ENCODE assay signal across 14 cellular contexts in the genomic region with DNA sequence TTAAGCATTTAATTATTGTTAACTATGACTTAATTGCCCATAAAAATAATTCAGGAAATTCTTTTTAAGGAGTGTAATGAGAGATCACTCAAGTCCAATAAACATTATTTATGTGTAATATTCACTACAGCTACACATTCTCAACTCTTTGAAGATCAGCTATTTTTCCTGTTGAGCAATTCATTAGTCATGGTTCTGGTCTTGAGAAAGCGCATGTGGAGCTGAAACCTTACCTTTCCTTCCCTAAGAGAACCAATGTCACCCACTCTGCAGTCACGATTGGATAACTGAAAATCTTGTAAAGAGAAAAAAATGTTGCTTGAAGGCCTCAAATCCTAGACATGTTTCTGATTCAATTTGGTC.
A peak's percentile ranks its signal among the peaks of the same experiment; 100 is the strongest.
DNase-seq lines count a peak whose midpoint lies in the region; ATAC-seq and TF ChIP-seq lines count a peak whose summit lies in the region.
"Had no signal": no experiment of that assay in that cellular context is flagged by ENCODE, and none has a peak within 500 bp of the region (broad histone marks: within the 10 kb centered on the region; RNA-seq: fewer than 3 reads in every experiment).

No MANE protein-coding gene starts in this region.

- POLR2A ChIA-PET in PC-3 (lab: Charles Lee; ENCODE audit: unreplicated experiment): interaction anchor here (0.5 to 0.7 kb wide), 2 partner anchors 58 to 240 kb away, joined by 3 to 6 read pairs; no protein-coding TSS in a partner anchor

- H3K23me2 ChIP-seq in H9 (ENCODE audit: insufficient read length, low read depth, low read length, poor library complexity, severe bottlenecking): no peaks in the 10 kb centered on the region

- H3K14ac ChIP-seq in H9 (ENCODE audit: insufficient read depth, low read length): no peak overlapping the region

- H4K91ac ChIP-seq in H9 (ENCODE audit: insufficient read length, low read depth, low read length): no peak overlapping the region

- H3K79me1 ChIP-seq in H9 (ENCODE audit: insufficient read depth, low read depth, low read length, poor library complexity, severe bottlenecking): no peaks in the 10 kb centered on the region

- no TSS peak for BruUV-seq in PC-3 (replicated peaks; lab: Mats Ljungman, UMichigan)

- no peak for TF ChIP-seq POLR2A in erythroblast (IDR thresholded peaks at IDR 0.05; ENCODE audit: low read length)

- H3K27me3 Mint-ChIP-seq in H9 (ENCODE audit: low read depth): no peaks in the 10 kb centered on the region
- H3K27me3 Mint-ChIP-seq: activated naive CD8-positive, alpha-beta T cell; naive thymus-derived CD8-positive, alpha-beta T cell had no signal

- no peak overlapping the region for H3K23ac ChIP-seq in H9 (ENCODE audit: insufficient read length, low read depth, low read length)

- no peak overlapping the region for H4K5ac ChIP-seq in H9 (ENCODE audit: insufficient read length, low read depth, low read length)

- H4K8ac ChIP-seq in H9 (replicated peaks; ENCODE audit: insufficient read length, low read depth, low read length): no peak overlapping the region

- H3K4me1 Mint-ChIP-seq in H9: peaks cover 4% of the 10 kb centered on the region in 2 experiments; a peak in 3 of 4 replicates
- H3K4me1 Mint-ChIP-seq: naive thymus-derived CD8-positive, alpha-beta T cell had no signal

- no peak overlapping the region for H2AK5ac ChIP-seq in H9 (ENCODE audit: insufficient read length, low read length)

- H3K27me3 ChIP-seq in PC-3 (ENCODE audit: low read length): no peaks in the 10 kb centered on the region
- no peaks in the 10 kb centered on the region for H3K27me3 ChIP-seq in osteoblast (ENCODE audit: insufficient read depth, low read length)
- no peaks in the 10 kb centered on the region for H3K27me3 ChIP-seq in H9 (ENCODE audit: insufficient read depth, low read length)
- H3K27me3 ChIP-seq: tibial nerve had no signal

- H2BK5ac ChIP-seq in H9 (ENCODE audit: insufficient read length, low read length): no peak overlapping the region

- H3K36me3 Mint-ChIP-seq in H9 (ENCODE audit: insufficient read depth in 1 of 3, low read depth in 3 of 3): 0 out of 7 replicates have a peak, but pooled peaks cover 0 to 5% (median 0%) of the 10 kb centered on the region in 3 experiments
- H3K36me3 Mint-ChIP-seq: activated naive CD8-positive, alpha-beta T cell; naive thymus-derived CD8-positive, alpha-beta T cell had no signal

- DNase-seq in EL: peak; percentile 95
- peak; percentile 90 for DNase-seq in PC-3
- DNase-seq in epithelial cell of prostate (ENCODE audit: low read depth, low spot score): peak; percentile 93
- DNase-seq in osteoblast (ENCODE audit: insufficient read length, low spot score, missing footprints): peak; percentile 93
- DNase-seq in H9: no peak
- DNase-seq in cardiac septum (ENCODE audit: low spot score): no peak
- no peak for DNase-seq in erythroblast (lab: John Stamatoyannopoulos, UW)
- DNase-seq: activated CD4-positive, CD25-positive, alpha-beta regulatory T cell; DND-41; KG1; naive thymus-derived CD8-positive, alpha-beta T cell had no signal

- H3K79me2 ChIP-seq in PC-3 (ENCODE audit: low read length): no peaks in the 10 kb centered on the region
- no peaks in the 10 kb centered on the region for H3K79me2 ChIP-seq in osteoblast (ENCODE audit: insufficient read depth, low read length)
- no peaks in the 10 kb centered on the region for H3K79me2 ChIP-seq in H9 (ENCODE audit: insufficient read depth, low read length)

- H3T11ph ChIP-seq in H9 (ENCODE audit: low read length): no peak overlapping the region

- no CpG with 5 or more reads among the region's 2 CpGs for WGBS in H9 (ENCODE audit: extremely low coverage, insufficient read length, low lambda C conversion rate)

- H2BK12ac ChIP-seq in H9 (ENCODE audit: insufficient read length, low read depth, low read length): no peak overlapping the region

- 0 out of 2 replicates have a peak, but pooled peaks cover 3% of the 10 kb centered on the region for H3K9me3 ChIP-seq in PC-3 (ENCODE audit: low read length)
- peaks cover 2% of the 10 kb centered on the region for H3K9me3 ChIP-seq in osteoblast (ENCODE audit: low read depth, low read length)
- H3K9me3 ChIP-seq in H9 (ENCODE audit: control insufficient read depth, low read depth, low read length): no peaks in the 10 kb centered on the region

- H4K20me1 ChIP-seq in PC-3 (ENCODE audit: low read length): no peaks in the 10 kb centered on the region
- H4K20me1 ChIP-seq in osteoblast (ENCODE audit: insufficient read depth, low read length): no peaks in the 10 kb centered on the region
- no peaks in the 10 kb centered on the region for H4K20me1 ChIP-seq in H9 (ENCODE audit: control insufficient read depth, insufficient read depth, insufficient read length)

- intact Hi-C loops in PC-3 (cut with micrococcal nuclease) (loop anchor here (1.0 to 5.0 kb wide), 4 partner anchors 73 to 737 kb away; partner anchors contain the start of gene MARCKS), cardiac septum (cut with DNase I) (loop anchor here (5.0 kb wide), 1 partner anchor 737 kb away; the partner anchor contains the start of gene MARCKS)

- H3K18ac ChIP-seq in H9 (ENCODE audit: insufficient read length, low read depth, low read length): no peak overlapping the region

- H3K9ac ChIP-seq in PC-3 (ENCODE audit: low read length): peak overlapping the region; percentile 41; the same call in 1 of the 2 replicates
- H3K9ac ChIP-seq in H9 (ENCODE audit: extremely low read depth, insufficient read length, low read length): no peak overlapping the region

- H3K36me3 ChIP-seq in PC-3 (ENCODE audit: low read depth, low read length) (no peaks in the 10 kb centered on the region), osteoblast (ENCODE audit: insufficient read depth, low read length) (no peaks in the 10 kb centered on the region)
- H3K36me3 ChIP-seq: tibial nerve had no signal

- no peak overlapping the region for H2BK120ac ChIP-seq in H9 (ENCODE audit: low read depth, low read length, poor library complexity, severe bottlenecking)

- no peak overlapping the region for H3K56ac ChIP-seq in H9 (ENCODE audit: insufficient read length, low read depth, low read length)

- H3K4me3 Mint-ChIP-seq in H9: no peak overlapping the region
- H3K4me3 Mint-ChIP-seq: activated naive CD8-positive, alpha-beta T cell; naive thymus-derived CD8-positive, alpha-beta T cell had no signal

- no peak overlapping the region for H2AFZ ChIP-seq in PC-3 (ENCODE audit: low read length)
- H2AFZ ChIP-seq in osteoblast (ENCODE audit: low read length): no peak overlapping the region
- no peak overlapping the region for H2AFZ ChIP-seq in H9 (ENCODE audit: low read length)

- no peak overlapping the region for H2BK15ac ChIP-seq in H9 (ENCODE audit: low read depth, low read length)

- H3K4me1 ChIP-seq in PC-3 (ENCODE audit: insufficient read depth, low read length): peaks cover 33% of the 10 kb centered on the region
- peaks cover 28% of the 10 kb centered on the region for H3K4me1 ChIP-seq in osteoblast (ENCODE audit: insufficient read depth, low read length)
- H3K4me1 ChIP-seq in H9 (ENCODE audit: insufficient read depth, low read length): no peaks in the 10 kb centered on the region

- no peak overlapping the region for H3K4ac ChIP-seq in H9 (ENCODE audit: low read depth, low read length)

- peaks cover 0 to 4% of the 10 kb centered on the region in 2 experiments; a peak in 2 of 5 replicates for H3K9me3 Mint-ChIP-seq in H9

- H3K4me3 ChIP-seq in PC-3 (ENCODE audit: low read length) (0 out of 2 replicates have a peak overlapping the region, but pooled peaks have one; percentile 17), osteoblast (ENCODE audit: insufficient read depth, low read length) (no peak overlapping the region)
- H3K4me3 ChIP-seq: tibial nerve had no signal

- H3K27ac ChIP-seq in PC-3 (ENCODE audit: low read length) (peak overlapping the region; percentile 92), epithelial cell of prostate (peak overlapping the region; percentile 77), osteoblast (ENCODE audit: low read depth, low read length) (peak overlapping the region; percentile 91), H9 (ENCODE audit: insufficient read length, low read depth, low read length) (no peak overlapping the region)
- H3K27ac ChIP-seq: tibial nerve had no signal

- no peak overlapping the region for H3K27ac Mint-ChIP-seq in H9
- H3K27ac Mint-ChIP-seq: activated naive CD8-positive, alpha-beta T cell; naive thymus-derived CD8-positive, alpha-beta T cell had no signal

- peaks cover 6% of the 10 kb centered on the region for H3F3A ChIP-seq in PC-3 (ENCODE audit: low read length, unreplicated experiment)

- peak; percentile 72 for ATAC-seq in PC-3
- ATAC-seq in GM21737 (IDR thresholded peaks at IDR 0.05; ENCODE audit: unreplicated experiment): no peak
- ATAC-seq: naive thymus-derived CD8-positive, alpha-beta T cell had no signal

- CTCF ChIA-PET in PC-3 (lab: Charles Lee): no interaction called here

- H2BK20ac ChIP-seq in H9 (ENCODE audit: low read depth, low read length, poor library complexity, severe bottlenecking): no peak overlapping the region

- no peaks in the 10 kb centered on the region for H3K9me2 ChIP-seq in PC-3 (replicated peaks; ENCODE audit: low read length)

- TF ChIP-seq CTCF in PC-3 (conservative IDR thresholded peaks at IDR 0.05; ENCODE audit: low read depth, low read length) (no peak), osteoblast (IDR thresholded peaks at IDR 0.05; ENCODE audit: extremely low read depth, low read depth, low read length) (no peak), H9 (conservative IDR thresholded peaks at IDR 0.05) (no peak)

- H3K4me2 ChIP-seq in PC-3 (ENCODE audit: low read length) (peak overlapping the region; percentile 71), osteoblast (ENCODE audit: insufficient read depth, low read length) (peak overlapping the region; percentile 52), H9 (ENCODE audit: insufficient read depth, insufficient read length, low read length) (no peak overlapping the region)

Comparison
In these comparisons a context has a peak if more than half of its experiments do, and no peak if none do; other contexts are left out.
1. DNase-seq: peak in EL (single experiment), PC-3 (single experiment), epithelial cell of prostate (single experiment) and osteoblast (single experiment); none in H9 (single experiment), cardiac septum (single experiment) and erythroblast (0 of 2).